In genomic region chr1:81157686-81158085, GRCh38 we compare ENCODE assay signal across 16 cellular contexts.
"Had no signal": no experiment of that assay in that cellular context is flagged by ENCODE, and none has a peak within 500 bp of the region (broad histone marks: within the 10 kb centered on the region; RNA-seq: fewer than 3 reads in every experiment).

No MANE protein-coding gene starts in this region.

- H3K4me3 Mint-ChIP-seq: activated naive CD4-positive, alpha-beta T cell treated with anti-CD3 and anti-CD28 coated beads, Interleukin-2, amount 10 ng/mL, durations not matched to agents 7 days and 5 days; activated T-helper 17 cell treated with anti-CD3 and anti-CD28 coated beads, Interleukin-2, amount 50 U/mL, for 72 hours; dendritic cell treated with granulocyte-macrophage colony-stimulating factor and Interleukin-4, amounts not matched to agents 40 ng/mL and 50 ng/mL, for 4 days; effector memory CD8-positive, alpha-beta T cell had no signal

- H3K4me1 Mint-ChIP-seq: activated naive CD4-positive, alpha-beta T cell treated with anti-CD3 and anti-CD28 coated beads, Interleukin-2, amount 10 ng/mL, durations not matched to agents 7 days and 5 days; activated T-helper 17 cell treated with anti-CD3 and anti-CD28 coated beads, Interleukin-2, amount 50 U/mL, for 72 hours had no signal

- H3K27me3 Mint-ChIP-seq: activated naive CD4-positive, alpha-beta T cell treated with anti-CD3 and anti-CD28 coated beads, Interleukin-2, amount 10 ng/mL, durations not matched to agents 7 days and 5 days; activated T-helper 17 cell treated with anti-CD3 and anti-CD28 coated beads, Interleukin-2, amount 50 U/mL, for 72 hours; dendritic cell treated with granulocyte-macrophage colony-stimulating factor and Interleukin-4, amounts not matched to agents 40 ng/mL and 50 ng/mL, for 4 days; effector memory CD8-positive, alpha-beta T cell had no signal

- FAIRE-seq: kidney, small intestine had no signal

- H3K4me1 ChIP-seq: prostate gland had no signal

- ATAC-seq: activated T-helper 17 cell treated with anti-CD3 and anti-CD28 coated beads, Interleukin-2, amount 50 U/mL, for 72 hours; effector memory CD8-positive, alpha-beta T cell; right cardiac atrium; stimulated activated naive CD8-positive, alpha-beta T cell treated with anti-CD3 and anti-CD28 coated beads, Interleukin-15, Interleukin-2, amounts not matched to agents 100 U/mL and 50 U/mL, for 24 hours had no signal

- H3K9me3 ChIP-seq: prostate gland had no signal

- H3K36me3 Mint-ChIP-seq: activated naive CD4-positive, alpha-beta T cell treated with anti-CD3 and anti-CD28 coated beads, Interleukin-2, amount 10 ng/mL, durations not matched to agents 7 days and 5 days had no signal

- H3K4me3 ChIP-seq: prostate gland had no signal

- H3K27ac ChIP-seq: epithelial cell of prostate, prostate gland had no signal

- DNase-seq: activated CD4-positive, alpha-beta T cell treated with anti-CD3 and anti-CD28 coated beads, Interleukin-2, amount 50 U/mL, for 48 hours; activated CD4-positive, CD25-positive, alpha-beta regulatory T cell treated with anti-CD3 and anti-CD28 coated beads, Interleukin-2, amount 50 U/mL, for 72 hours; activated naive CD4-positive, alpha-beta T cell treated with anti-CD3 and anti-CD28 coated beads, Interleukin-2, amount 10 ng/mL, durations not matched to agents 7 days and 5 days; central memory CD4-positive, alpha-beta T cell; effector memory CD8-positive, alpha-beta T cell; kidney; mesendoderm; right cardiac atrium; small intestine; stimulated activated naive CD8-positive, alpha-beta T cell treated with anti-CD3 and anti-CD28 coated beads, Interleukin-15, Interleukin-2, amounts not matched to agents 100 U/mL and 50 U/mL, for 24 hours; T-helper 1 cell; T1000 had no signal

- H3K27ac Mint-ChIP-seq: activated naive CD4-positive, alpha-beta T cell treated with anti-CD3 and anti-CD28 coated beads, Interleukin-2, amount 10 ng/mL, durations not matched to agents 7 days and 5 days; activated T-helper 17 cell treated with anti-CD3 and anti-CD28 coated beads, Interleukin-2, amount 50 U/mL, for 72 hours; dendritic cell treated with granulocyte-macrophage colony-stimulating factor and Interleukin-4, amounts not matched to agents 40 ng/mL and 50 ng/mL, for 4 days; effector memory CD8-positive, alpha-beta T cell had no signal

- H3K36me3 ChIP-seq: prostate gland had no signal
